ENCODE assay signal across 1 cellular context in the genomic region with DNA sequence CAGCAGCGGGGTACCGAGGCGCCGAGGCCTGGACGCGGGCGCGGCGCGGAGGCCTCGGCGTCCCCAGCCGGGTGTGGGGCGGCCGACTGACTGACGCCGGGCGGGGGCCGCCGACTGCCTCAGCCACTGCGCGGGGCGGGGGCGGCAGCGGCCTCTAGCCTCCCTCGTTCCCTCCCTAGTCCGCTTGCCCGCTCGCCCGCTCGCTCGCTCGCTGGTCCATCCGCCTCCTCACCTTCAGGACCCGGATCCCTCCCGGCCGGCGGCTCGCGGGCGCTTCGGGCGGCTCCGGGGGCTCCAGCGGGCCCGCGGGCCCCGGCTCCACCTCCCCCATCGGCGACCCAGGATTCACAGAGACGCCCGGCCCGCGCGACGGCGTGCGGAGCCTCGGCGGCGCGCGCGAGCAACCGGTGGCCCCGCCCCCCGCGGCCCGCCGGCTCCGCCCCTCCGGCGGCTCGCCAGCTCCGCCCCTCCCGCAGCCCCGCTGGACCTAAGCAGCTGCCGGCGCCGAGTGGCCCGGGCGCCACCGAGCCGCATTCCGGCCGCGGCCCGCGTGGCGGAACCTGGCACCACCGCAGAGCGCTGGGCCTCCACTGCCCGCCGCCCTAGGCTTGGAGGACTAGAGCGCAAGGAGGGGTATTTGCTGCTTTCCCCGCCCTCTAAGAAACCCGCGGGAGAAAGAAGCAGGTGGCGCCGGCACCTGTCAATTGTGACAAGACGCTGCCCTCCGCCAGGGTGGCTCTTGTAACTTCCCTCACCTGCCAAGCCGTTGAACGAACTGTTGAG.
TF ChIP-seq lines count a peak whose summit lies in the region.

No MANE protein-coding gene starts in this region.

TF ChIP-seq in HepG2, 621 proteins besides CTCF, POLR2A, EP300 and RAD21 (continued from another document and continues in another):
- TF ChIP-seq, protein P1, sequence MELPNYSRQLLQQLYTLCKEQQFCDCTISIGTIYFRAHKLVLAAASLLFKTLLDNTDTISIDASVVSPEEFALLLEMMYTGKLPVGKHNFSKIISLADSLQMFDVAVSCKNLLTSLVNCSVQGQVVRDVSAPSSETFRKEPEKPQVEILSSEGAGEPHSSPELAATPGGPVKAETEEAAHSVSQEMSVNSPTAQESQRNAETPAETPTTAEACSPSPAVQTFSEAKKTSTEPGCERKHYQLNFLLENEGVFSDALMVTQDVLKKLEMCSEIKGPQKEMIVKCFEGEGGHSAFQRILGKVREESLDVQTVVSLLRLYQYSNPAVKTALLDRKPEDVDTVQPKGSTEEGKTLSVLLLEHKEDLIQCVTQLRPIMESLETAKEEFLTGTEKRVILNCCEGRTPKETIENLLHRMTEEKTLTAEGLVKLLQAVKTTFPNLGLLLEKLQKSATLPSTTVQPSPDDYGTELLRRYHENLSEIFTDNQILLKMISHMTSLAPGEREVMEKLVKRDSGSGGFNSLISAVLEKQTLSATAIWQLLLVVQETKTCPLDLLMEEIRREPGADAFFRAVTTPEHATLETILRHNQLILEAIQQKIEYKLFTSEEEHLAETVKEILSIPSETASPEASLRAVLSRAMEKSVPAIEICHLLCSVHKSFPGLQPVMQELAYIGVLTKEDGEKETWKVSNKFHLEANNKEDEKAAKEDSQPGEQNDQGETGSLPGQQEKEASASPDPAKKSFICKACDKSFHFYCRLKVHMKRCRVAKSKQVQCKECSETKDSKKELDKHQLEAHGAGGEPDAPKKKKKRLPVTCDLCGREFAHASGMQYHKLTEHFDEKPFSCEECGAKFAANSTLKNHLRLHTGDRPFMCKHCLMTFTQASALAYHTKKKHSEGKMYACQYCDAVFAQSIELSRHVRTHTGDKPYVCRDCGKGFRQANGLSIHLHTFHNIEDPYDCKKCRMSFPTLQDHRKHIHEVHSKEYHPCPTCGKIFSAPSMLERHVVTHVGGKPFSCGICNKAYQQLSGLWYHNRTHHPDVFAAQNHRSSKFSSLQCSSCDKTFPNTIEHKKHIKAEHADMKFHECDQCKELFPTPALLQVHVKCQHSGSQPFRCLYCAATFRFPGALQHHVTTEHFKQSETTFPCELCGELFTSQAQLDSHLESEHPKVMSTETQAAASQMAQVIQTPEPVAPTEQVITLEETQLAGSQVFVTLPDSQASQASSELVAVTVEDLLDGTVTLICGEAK (IDR thresholded peaks at IDR 0.05): no peak
- TF ChIP-seq, protein P1 (CRISPR knock-in tag; IDR thresholded peaks at IDR 0.05): peak; percentile 56; the same call in 1 of the 2 replicates
- TF ChIP-seq GABPB1 (CRISPR knock-in tag; IDR thresholded peaks at IDR 0.05): peak; percentile 59; the same call in 1 of the 2 replicates
- TF ChIP-seq ZNF674 (CRISPR knock-in tag; IDR thresholded peaks at IDR 0.05; ENCODE audit: low read depth): no peak
- 0 out of 2 replicates have a peak, but pooled peaks have one; percentile 29 for TF ChIP-seq CBFB (CRISPR knock-in tag; IDR thresholded peaks at IDR 0.05)
- TF ChIP-seq MIER2 (CRISPR knock-in tag; IDR thresholded peaks at IDR 0.05): no peak
- TF ChIP-seq, protein P2, sequence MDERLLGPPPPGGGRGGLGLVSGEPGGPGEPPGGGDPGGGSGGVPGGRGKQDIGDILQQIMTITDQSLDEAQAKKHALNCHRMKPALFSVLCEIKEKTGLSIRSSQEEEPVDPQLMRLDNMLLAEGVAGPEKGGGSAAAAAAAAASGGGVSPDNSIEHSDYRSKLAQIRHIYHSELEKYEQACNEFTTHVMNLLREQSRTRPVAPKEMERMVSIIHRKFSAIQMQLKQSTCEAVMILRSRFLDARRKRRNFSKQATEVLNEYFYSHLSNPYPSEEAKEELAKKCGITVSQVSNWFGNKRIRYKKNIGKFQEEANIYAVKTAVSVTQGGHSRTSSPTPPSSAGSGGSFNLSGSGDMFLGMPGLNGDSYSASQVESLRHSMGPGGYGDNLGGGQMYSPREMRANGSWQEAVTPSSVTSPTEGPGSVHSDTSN (CRISPR knock-in tag; IDR thresholded peaks at IDR 0.05): no peak
- no peak for TF ChIP-seq PRPF4 (IDR thresholded peaks at IDR 0.05; ENCODE audit: low read depth, low read length, poor library complexity, severe bottlenecking)
- no peak for TF ChIP-seq ZBTB7B (CRISPR knock-in tag; IDR thresholded peaks at IDR 0.05)
- TF ChIP-seq, protein P3, sequence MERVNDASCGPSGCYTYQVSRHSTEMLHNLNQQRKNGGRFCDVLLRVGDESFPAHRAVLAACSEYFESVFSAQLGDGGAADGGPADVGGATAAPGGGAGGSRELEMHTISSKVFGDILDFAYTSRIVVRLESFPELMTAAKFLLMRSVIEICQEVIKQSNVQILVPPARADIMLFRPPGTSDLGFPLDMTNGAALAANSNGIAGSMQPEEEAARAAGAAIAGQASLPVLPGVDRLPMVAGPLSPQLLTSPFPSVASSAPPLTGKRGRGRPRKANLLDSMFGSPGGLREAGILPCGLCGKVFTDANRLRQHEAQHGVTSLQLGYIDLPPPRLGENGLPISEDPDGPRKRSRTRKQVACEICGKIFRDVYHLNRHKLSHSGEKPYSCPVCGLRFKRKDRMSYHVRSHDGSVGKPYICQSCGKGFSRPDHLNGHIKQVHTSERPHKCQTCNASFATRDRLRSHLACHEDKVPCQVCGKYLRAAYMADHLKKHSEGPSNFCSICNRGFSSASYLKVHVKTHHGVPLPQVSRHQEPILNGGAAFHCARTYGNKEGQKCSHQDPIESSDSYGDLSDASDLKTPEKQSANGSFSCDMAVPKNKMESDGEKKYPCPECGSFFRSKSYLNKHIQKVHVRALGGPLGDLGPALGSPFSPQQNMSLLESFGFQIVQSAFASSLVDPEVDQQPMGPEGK (CRISPR knock-in tag; IDR thresholded peaks at IDR 0.05): peak; percentile 14; the same call in 1 of the 2 replicates
- TF ChIP-seq, protein P4, sequence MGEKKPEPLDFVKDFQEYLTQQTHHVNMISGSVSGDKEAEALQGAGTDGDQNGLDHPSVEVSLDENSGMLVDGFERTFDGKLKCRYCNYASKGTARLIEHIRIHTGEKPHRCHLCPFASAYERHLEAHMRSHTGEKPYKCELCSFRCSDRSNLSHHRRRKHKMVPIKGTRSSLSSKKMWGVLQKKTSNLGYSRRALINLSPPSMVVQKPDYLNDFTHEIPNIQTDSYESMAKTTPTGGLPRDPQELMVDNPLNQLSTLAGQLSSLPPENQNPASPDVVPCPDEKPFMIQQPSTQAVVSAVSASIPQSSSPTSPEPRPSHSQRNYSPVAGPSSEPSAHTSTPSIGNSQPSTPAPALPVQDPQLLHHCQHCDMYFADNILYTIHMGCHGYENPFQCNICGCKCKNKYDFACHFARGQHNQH (CRISPR knock-in tag; IDR thresholded peaks at IDR 0.05): peak; percentile 47; the same call in 1 of the 2 replicates
- TF ChIP-seq HHEX (CRISPR knock-in tag; IDR thresholded peaks at IDR 0.05): no peak
- TF ChIP-seq, protein P5, sequence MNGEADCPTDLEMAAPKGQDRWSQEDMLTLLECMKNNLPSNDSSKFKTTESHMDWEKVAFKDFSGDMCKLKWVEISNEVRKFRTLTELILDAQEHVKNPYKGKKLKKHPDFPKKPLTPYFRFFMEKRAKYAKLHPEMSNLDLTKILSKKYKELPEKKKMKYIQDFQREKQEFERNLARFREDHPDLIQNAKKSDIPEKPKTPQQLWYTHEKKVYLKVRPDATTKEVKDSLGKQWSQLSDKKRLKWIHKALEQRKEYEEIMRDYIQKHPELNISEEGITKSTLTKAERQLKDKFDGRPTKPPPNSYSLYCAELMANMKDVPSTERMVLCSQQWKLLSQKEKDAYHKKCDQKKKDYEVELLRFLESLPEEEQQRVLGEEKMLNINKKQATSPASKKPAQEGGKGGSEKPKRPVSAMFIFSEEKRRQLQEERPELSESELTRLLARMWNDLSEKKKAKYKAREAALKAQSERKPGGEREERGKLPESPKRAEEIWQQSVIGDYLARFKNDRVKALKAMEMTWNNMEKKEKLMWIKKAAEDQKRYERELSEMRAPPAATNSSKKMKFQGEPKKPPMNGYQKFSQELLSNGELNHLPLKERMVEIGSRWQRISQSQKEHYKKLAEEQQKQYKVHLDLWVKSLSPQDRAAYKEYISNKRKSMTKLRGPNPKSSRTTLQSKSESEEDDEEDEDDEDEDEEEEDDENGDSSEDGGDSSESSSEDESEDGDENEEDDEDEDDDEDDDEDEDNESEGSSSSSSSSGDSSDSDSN (CRISPR knock-in tag; IDR thresholded peaks at IDR 0.05): peak; percentile 70; the same call in 1 of the 2 replicates
- TF ChIP-seq NFE2 (CRISPR knock-in tag; IDR thresholded peaks at IDR 0.05): no peak
- TF ChIP-seq ZNF160 (CRISPR knock-in tag; IDR thresholded peaks at IDR 0.05): no peak
- no peak for TF ChIP-seq GZF1 (CRISPR knock-in tag; IDR thresholded peaks at IDR 0.05)
- TF ChIP-seq, protein P6, sequence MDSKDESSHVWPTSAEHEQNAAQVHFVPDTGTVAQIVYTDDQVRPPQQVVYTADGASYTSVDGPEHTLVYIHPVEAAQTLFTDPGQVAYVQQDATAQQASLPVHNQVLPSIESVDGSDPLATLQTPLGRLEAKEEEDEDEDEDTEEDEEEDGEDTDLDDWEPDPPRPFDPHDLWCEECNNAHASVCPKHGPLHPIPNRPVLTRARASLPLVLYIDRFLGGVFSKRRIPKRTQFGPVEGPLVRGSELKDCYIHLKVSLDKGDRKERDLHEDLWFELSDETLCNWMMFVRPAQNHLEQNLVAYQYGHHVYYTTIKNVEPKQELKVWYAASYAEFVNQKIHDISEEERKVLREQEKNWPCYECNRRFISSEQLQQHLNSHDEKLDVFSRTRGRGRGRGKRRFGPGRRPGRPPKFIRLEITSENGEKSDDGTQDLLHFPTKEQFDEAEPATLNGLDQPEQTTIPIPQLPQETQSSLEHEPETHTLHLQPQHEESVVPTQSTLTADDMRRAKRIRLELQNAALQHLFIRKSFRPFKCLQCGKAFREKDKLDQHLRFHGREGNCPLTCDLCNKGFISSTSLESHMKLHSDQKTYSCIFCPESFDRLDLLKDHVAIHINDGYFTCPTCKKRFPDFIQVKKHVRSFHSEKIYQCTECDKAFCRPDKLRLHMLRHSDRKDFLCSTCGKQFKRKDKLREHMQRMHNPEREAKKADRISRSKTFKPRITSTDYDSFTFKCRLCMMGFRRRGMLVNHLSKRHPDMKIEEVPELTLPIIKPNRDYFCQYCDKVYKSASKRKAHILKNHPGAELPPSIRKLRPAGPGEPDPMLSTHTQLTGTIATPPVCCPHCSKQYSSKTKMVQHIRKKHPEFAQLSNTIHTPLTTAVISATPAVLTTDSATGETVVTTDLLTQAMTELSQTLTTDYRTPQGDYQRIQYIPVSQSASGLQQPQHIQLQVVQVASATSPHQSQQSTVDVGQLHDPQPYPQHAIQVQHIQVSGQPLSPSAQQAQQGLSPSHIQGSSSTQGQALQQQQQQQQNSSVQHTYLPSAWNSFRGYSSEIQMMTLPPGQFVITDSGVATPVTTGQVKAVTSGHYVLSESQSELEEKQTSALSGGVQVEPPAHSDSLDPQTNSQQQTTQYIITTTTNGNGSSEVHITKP (CRISPR knock-in tag; IDR thresholded peaks at IDR 0.05; ENCODE audit: low read depth): no peak
- TF ChIP-seq, protein P7, sequence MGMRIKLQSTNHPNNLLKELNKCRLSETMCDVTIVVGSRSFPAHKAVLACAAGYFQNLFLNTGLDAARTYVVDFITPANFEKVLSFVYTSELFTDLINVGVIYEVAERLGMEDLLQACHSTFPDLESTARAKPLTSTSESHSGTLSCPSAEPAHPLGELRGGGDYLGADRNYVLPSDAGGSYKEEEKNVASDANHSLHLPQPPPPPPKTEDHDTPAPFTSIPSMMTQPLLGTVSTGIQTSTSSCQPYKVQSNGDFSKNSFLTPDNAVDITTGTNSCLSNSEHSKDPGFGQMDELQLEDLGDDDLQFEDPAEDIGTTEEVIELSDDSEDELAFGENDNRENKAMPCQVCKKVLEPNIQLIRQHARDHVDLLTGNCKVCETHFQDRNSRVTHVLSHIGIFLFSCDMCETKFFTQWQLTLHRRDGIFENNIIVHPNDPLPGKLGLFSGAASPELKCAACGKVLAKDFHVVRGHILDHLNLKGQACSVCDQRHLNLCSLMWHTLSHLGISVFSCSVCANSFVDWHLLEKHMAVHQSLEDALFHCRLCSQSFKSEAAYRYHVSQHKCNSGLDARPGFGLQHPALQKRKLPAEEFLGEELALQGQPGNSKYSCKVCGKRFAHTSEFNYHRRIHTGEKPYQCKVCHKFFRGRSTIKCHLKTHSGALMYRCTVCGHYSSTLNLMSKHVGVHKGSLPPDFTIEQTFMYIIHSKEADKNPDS (CRISPR knock-in tag; IDR thresholded peaks at IDR 0.05): no peak
- TF ChIP-seq, protein P8, sequence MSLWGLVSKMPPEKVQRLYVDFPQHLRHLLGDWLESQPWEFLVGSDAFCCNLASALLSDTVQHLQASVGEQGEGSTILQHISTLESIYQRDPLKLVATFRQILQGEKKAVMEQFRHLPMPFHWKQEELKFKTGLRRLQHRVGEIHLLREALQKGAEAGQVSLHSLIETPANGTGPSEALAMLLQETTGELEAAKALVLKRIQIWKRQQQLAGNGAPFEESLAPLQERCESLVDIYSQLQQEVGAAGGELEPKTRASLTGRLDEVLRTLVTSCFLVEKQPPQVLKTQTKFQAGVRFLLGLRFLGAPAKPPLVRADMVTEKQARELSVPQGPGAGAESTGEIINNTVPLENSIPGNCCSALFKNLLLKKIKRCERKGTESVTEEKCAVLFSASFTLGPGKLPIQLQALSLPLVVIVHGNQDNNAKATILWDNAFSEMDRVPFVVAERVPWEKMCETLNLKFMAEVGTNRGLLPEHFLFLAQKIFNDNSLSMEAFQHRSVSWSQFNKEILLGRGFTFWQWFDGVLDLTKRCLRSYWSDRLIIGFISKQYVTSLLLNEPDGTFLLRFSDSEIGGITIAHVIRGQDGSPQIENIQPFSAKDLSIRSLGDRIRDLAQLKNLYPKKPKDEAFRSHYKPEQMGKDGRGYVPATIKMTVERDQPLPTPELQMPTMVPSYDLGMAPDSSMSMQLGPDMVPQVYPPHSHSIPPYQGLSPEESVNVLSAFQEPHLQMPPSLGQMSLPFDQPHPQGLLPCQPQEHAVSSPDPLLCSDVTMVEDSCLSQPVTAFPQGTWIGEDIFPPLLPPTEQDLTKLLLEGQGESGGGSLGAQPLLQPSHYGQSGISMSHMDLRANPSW (CRISPR knock-in tag; IDR thresholded peaks at IDR 0.05; ENCODE audit: borderline replicate concordance): no peak
- TF ChIP-seq TOE1 (CRISPR knock-in tag; IDR thresholded peaks at IDR 0.05): 0 out of 2 replicates have a peak, but pooled peaks have one; percentile 26
- peak; percentile 58; the same call in 1 of the 2 replicates for TF ChIP-seq ZNF678 (CRISPR knock-in tag; IDR thresholded peaks at IDR 0.05)
